In genomic region chr1:235867903-235868469, GRCh38 we compare ENCODE assay signal across 8 cellular contexts. TPM values are rescaled to one million over a fixed set of nuclear protein-coding genes. Genes with fewer than 3 reads are reported as not detected.
DNase-seq lines count a peak whose midpoint lies in the region; ATAC-seq lines count a peak whose summit lies in the region.

No MANE protein-coding gene starts in this region.

- H3K4me1 Mint-ChIP-seq in activated CD8-positive, alpha-beta memory T cell treated with anti-CD3 and anti-CD28 coated beads, Interleukin-2, amount 10 ng/mL, durations not matched to agents 7 days and 5 days: peaks cover 50% of the 10 kb centered on the region
- H3K4me1 Mint-ChIP-seq in activated T-helper 17 cell treated with anti-CD3 and anti-CD28 coated beads, Interleukin-2, amount 50 U/mL, for 72 hours: peaks cover 41% of the 10 kb centered on the region

- no peaks in the 10 kb centered on the region for H3K9me3 ChIP-seq in mucosa of rectum (ENCODE audit: control insufficient read depth in 2 of 2, low read length in 2 of 2)

- no peaks in the 10 kb centered on the region for H3K27me3 ChIP-seq in mucosa of rectum (ENCODE audit: control insufficient read depth in 2 of 2, insufficient read depth in 2 of 2, low read length in 2 of 2)

- peak overlapping the region in 1 of 2 donors; percentile 83 for H3K4me3 ChIP-seq in mucosa of rectum (ENCODE audit: low read length in 2 of 2)

- CTCF ChIA-PET in activated CD8-positive, alpha-beta memory T cell treated with anti-CD3 and anti-CD28 coated beads, Interleukin-2, amount 10 ng/mL, durations not matched to agents 7 days and 5 days (lab: Charles Lee): interaction anchor here (0.9 to 4.9 kb wide), 4 partner anchors 9 to 104 kb away, joined by 4 to 72 read pairs (median 4); no protein-coding TSS in a partner anchor

- peak; percentile 64 for DNase-seq in activated CD8-positive, alpha-beta memory T cell treated with anti-CD3 and anti-CD28 coated beads, Interleukin-2, amount 10 ng/mL, durations not matched to agents 7 days and 5 days
- no peak for DNase-seq in activated CD8-positive, alpha-beta memory T cell treated with anti-CD3 and anti-CD28 coated beads, Interleukin-2, amount 50 U/mL, for 48 hours
- DNase-seq in cerebellar nuclear complex (lab: John Stamatoyannopoulos, UW) (no peak), amygdala (lab: John Stamatoyannopoulos, UW) (no peak)

- H3K36me3 Mint-ChIP-seq in activated CD8-positive, alpha-beta memory T cell treated with anti-CD3 and anti-CD28 coated beads, Interleukin-2, amount 10 ng/mL, durations not matched to agents 7 days and 5 days: peaks cover 19% of the 10 kb centered on the region
- H3K36me3 Mint-ChIP-seq in activated T-helper 17 cell treated with anti-CD3 and anti-CD28 coated beads, Interleukin-2, amount 50 U/mL, for 72 hours (ENCODE audit: low read depth): peaks cover 37% of the 10 kb centered on the region

- H3K27ac ChIP-seq in mucosa of rectum (ENCODE audit: low read depth in 2 of 2, low read length in 2 of 2): peak overlapping the region; percentile 84 to 93

- H3K27me3 Mint-ChIP-seq in activated CD8-positive, alpha-beta memory T cell treated with anti-CD3 and anti-CD28 coated beads, Interleukin-2, amount 10 ng/mL, durations not matched to agents 7 days and 5 days: no peaks in the 10 kb centered on the region
- no peaks in the 10 kb centered on the region for H3K27me3 Mint-ChIP-seq in activated T-helper 17 cell treated with anti-CD3 and anti-CD28 coated beads, Interleukin-2, amount 50 U/mL, for 72 hours

- H3K4me3 Mint-ChIP-seq in activated CD8-positive, alpha-beta memory T cell treated with anti-CD3 and anti-CD28 coated beads, Interleukin-2, amount 10 ng/mL, durations not matched to agents 7 days and 5 days: peak overlapping the region; percentile 89
- peak overlapping the region; percentile 97 for H3K4me3 Mint-ChIP-seq in activated T-helper 17 cell treated with anti-CD3 and anti-CD28 coated beads, Interleukin-2, amount 50 U/mL, for 72 hours

- no peaks in the 10 kb centered on the region for H3K36me3 ChIP-seq in mucosa of rectum (ENCODE audit: control insufficient read depth in 2 of 2, insufficient read depth in 2 of 2, low read length in 2 of 2)

- peak overlapping the region; percentile 68 to 81 for H3K9ac ChIP-seq in mucosa of rectum (ENCODE audit: low read depth in 1 of 2, low read length in 2 of 2)

- ATAC-seq in activated CD8-positive, alpha-beta memory T cell treated with anti-CD3 and anti-CD28 coated beads, Interleukin-2, amount 10 ng/mL, durations not matched to agents 7 days and 5 days: peak; percentile 12
- peak; percentile 33 for ATAC-seq in HG03575 (IDR thresholded peaks at IDR 0.05; ENCODE audit: extremely low read depth, insufficient number of reproducible peaks, low FRiP score, unreplicated experiment)
- ATAC-seq in activated T-helper 17 cell treated with anti-CD3 and anti-CD28 coated beads, Interleukin-2, amount 50 U/mL, for 72 hours (replicated peaks): peak; percentile 10
- no peak for ATAC-seq in HG02678 (IDR thresholded peaks at IDR 0.05; ENCODE audit: unreplicated experiment)

- peaks cover 8 to 16% of the 10 kb centered on the region in 2 donors for H3K4me1 ChIP-seq in mucosa of rectum (ENCODE audit: control insufficient read depth in 2 of 2, insufficient read depth in 2 of 2, low read length in 2 of 2)

- H3K9me3 Mint-ChIP-seq in activated CD8-positive, alpha-beta memory T cell treated with anti-CD3 and anti-CD28 coated beads, Interleukin-2, amount 10 ng/mL, durations not matched to agents 7 days and 5 days (ENCODE audit: low read depth): no peaks in the 10 kb centered on the region
- H3K9me3 Mint-ChIP-seq in activated T-helper 17 cell treated with anti-CD3 and anti-CD28 coated beads, Interleukin-2, amount 50 U/mL, for 72 hours: no peaks in the 10 kb centered on the region

- peak overlapping the region; percentile 98 for H3K27ac Mint-ChIP-seq in activated CD8-positive, alpha-beta memory T cell treated with anti-CD3 and anti-CD28 coated beads, Interleukin-2, amount 10 ng/mL, durations not matched to agents 7 days and 5 days
- peak overlapping the region; percentile 99 for H3K27ac Mint-ChIP-seq in activated T-helper 17 cell treated with anti-CD3 and anti-CD28 coated beads, Interleukin-2, amount 50 U/mL, for 72 hours

RNA-seq across cellular contexts. Expression of gene LYST, which starts 1.3 kb away (rescaled TPM):
- 100 to 1,000 TPM in 1 of 2 experiments, 10 to 100 TPM in 1; 64.9 to 131 TPM for total RNA-seq in activated CD8-positive, alpha-beta memory T cell treated with anti-CD3 and anti-CD28 coated beads, Interleukin-2, amount 10 ng/mL, durations not matched to agents 7 days and 5 days
- total RNA-seq in activated T-helper 17 cell treated with anti-CD3 and anti-CD28 coated beads, Interleukin-2, amount 50 U/mL, for 72 hours: 10 to 100 TPM; 19.8 to 41.2 TPM
